Comparison of ENCODE assay signal across 18 cellular contexts in the genomic region with DNA sequence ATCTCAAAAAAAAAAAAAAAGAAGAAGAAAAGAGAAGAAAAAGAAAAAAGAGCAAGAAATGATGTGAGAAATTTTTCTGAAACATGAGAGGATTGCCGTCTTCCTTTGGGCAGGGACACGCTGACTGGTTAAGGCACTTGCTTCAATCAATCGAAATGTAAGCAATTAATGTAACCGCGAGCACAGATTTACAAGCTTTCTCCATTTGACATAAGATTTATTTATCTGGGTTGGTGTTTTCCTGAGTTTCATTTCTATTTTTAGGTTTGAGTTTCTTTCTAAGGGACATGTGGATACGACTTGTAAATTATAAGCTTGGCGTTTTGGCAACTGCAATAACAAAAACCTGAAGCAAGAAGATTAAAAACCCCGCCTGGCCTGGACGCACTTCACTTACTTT.
"Had no signal": no experiment of that assay in that cellular context is flagged by ENCODE, and none has a peak within 500 bp of the region (broad histone marks: within the 10 kb centered on the region; RNA-seq: fewer than 3 reads in every experiment).

No MANE protein-coding gene starts in this region.

- H3K9me3 ChIP-seq: body of pancreas, suprapubic skin had no signal

- DNase-seq: activated CD4-positive, alpha-beta T cell treated with anti-CD3 and anti-CD28 coated beads, Interleukin-2, amount 50 U/mL, for 48 hours; activated gamma-delta T cell treated with Interleukin-2 at 50 U/mL for 16 hours; activated naive CD8-positive, alpha-beta T cell treated with anti-CD3 and anti-CD28 coated beads, Interleukin-2, amount 10 ng/mL, durations not matched to agents 7 days and 5 days; body of pancreas; dermis blood vessel endothelial cell; effector memory CD4-positive, alpha-beta T cell; foreskin keratinocyte; naive B cell; stimulated activated CD4-positive, alpha-beta T cell treated with anti-CD3 and anti-CD28 coated beads, Interleukin-15, amount 100 ng/mL, for 24 hours; stimulated activated CD4-positive, alpha-beta T cell treated with anti-CD3 and anti-CD28 coated beads, Interleukin-2, amount 100 ng/mL, for 48 hours; stimulated activated naive CD8-positive, alpha-beta T cell treated with anti-CD3 and anti-CD28 coated beads, Interleukin-15, amount 100 ng/mL, for 72 hours; SW 1271; T-helper 2 cell; trophoblast cell had no signal

- H3K4me1 ChIP-seq: body of pancreas, foreskin keratinocyte, parathyroid adenoma, suprapubic skin had no signal

- H3K27ac ChIP-seq: body of pancreas, foreskin keratinocyte, hepatocyte, parathyroid adenoma, suprapubic skin had no signal

- H3K79me2 ChIP-seq: hepatocyte, parathyroid adenoma had no signal

- H2AFZ ChIP-seq: hepatocyte, parathyroid adenoma had no signal

- H3K36me3 ChIP-seq: suprapubic skin had no signal

- H3K4me2 ChIP-seq: hepatocyte had no signal

- H3K27me3 ChIP-seq: body of pancreas, hepatocyte, suprapubic skin had no signal

- H3K9ac ChIP-seq: parathyroid adenoma had no signal

- H3K4me3 ChIP-seq: body of pancreas, hepatocyte, suprapubic skin had no signal

- FAIRE-seq: islet of Langerhans had no signal
